ENCODE assay signal across 8 cellular contexts in the genomic region with DNA sequence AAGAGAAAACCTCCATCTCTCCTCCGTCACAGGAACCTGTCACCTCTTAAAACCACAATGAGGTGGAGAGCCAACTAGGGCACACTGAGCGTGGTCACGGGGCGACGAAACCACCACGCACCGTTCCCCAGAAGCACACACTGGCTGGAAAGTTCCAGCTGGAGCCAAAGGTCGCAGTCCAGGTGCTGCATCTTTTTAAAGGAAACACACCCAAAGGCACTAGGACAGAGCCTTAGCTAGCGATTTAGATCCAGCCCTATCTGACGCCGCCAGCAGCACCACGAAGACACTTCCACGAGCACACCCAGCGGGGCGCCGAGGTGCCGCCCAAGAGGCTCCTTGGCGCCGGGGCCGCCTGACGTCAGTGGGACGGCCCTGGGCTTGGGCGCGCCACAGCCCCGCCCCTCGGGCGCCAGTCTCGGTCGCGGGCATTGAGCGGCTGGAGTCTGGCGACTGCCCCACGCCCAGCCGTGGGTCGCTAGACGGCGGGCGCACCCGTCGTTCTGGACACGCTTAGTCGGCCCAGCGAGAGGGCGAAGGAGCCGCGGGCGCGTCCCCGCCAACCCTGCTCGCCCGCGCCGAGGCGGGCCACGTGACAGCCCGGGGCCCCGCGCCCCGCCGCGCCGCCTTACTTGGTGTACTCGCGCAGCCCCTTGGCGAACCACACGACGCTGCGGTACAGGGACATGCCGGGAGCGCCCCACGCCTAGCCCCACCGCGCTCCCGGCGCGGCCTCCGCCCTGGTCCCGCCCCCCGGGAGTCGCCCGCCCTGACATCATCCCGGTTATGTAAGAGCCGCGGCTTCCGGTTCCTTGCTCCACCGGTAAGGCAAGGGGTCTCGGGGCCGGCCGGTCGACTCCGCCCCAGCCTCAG. TPM values are rescaled to one million over a fixed set of nuclear protein-coding genes. Genes with fewer than 3 reads are reported as not detected.
A peak's percentile ranks its signal among the peaks of the same experiment; 100 is the strongest.
DNase-seq lines count a peak whose midpoint lies in the region; ATAC-seq and TF ChIP-seq lines count a peak whose summit lies in the region.

A gene with protein sequence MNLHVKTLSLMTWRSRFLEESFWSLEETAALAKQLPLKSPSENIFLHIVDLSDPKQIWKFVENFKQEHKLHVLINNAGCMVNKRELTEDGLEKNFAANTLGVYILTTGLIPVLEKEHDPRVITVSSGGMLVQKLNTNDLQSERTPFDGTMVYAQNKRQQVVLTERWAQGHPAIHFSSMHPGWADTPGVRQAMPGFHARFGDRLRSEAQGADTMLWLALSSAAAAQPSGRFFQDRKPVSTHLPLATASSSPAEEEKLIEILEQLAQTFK (minus strand): TSS at position 742 of the 873 bp plus-strand sequence. CDS start 4,504 bp downstream, outside the sequence.

- H3K4me3 ChIP-seq in HL-60 (replicated peaks; ENCODE audit: insufficient read depth, low read length) (peak within 1 kb of the TSS; percentile 59), OCI-LY3 (ENCODE audit: low read length) (peak within 1 kb of the TSS; percentile 81)

- peak within 1 kb of the TSS; percentile 32; the same call in 1 of the 2 replicates for H2AFZ ChIP-seq in OCI-LY3 (ENCODE audit: low read depth, low read length)

- peak within 1 kb of the TSS; percentile 89 for H3K4me2 ChIP-seq in OCI-LY3 (ENCODE audit: low read length)

- peak; percentile 94 for DNase-seq in D341Med (ENCODE audit: low spot score)
- peak; percentile 78 to 85 for DNase-seq in HL-60 (ENCODE audit: low read depth in 1 of 2, low spot score in 1 of 2)
- peak; percentile 80 for DNase-seq in activated T-cell treated with anti-CD3 and anti-CD28 coated beads for 4 hours
- DNase-seq in epithelial cell of prostate (ENCODE audit: low read depth, low spot score): no peak
- DNase-seq in mucosa of gallbladder (ENCODE audit: low spot score): peak; percentile 92
- peak; percentile 60 to 72 for DNase-seq in stimulated activated CD8-positive, alpha-beta memory T cell treated with anti-CD3 and anti-CD28 coated beads, Interleukin-4, amount 100 ng/mL, for 4 hours (ENCODE audit: low read depth in 2 of 2, low spot score in 1 of 2)

- no peaks in the 10 kb centered on the region for H3K9me3 ChIP-seq in OCI-LY3 (ENCODE audit: insufficient read depth, low read length)

- peaks cover 7% of the 10 kb centered on the region for H3K36me3 ChIP-seq in OCI-LY3 (replicated peaks; ENCODE audit: low read depth, low read length)

- TF ChIP-seq CTCF in HL-60 (IDR thresholded peaks at IDR 0.05; ENCODE audit: insufficient read depth, low read length) (no peak), OCI-LY3 (IDR thresholded peaks at IDR 0.05; ENCODE audit: low read depth, low read length) (0 out of 2 replicates have a peak, but pooled peaks have one; percentile 9)

- H4K20me1 ChIP-seq in OCI-LY3 (ENCODE audit: insufficient read depth, low read length): no peaks in the 10 kb centered on the region

- peak; percentile 81 for ATAC-seq in GM19467 (IDR thresholded peaks at IDR 0.05; ENCODE audit: unreplicated experiment)

- H3K27me3 ChIP-seq in HL-60 (ENCODE audit: insufficient read depth, poor library complexity, severe bottlenecking): no peaks in the 10 kb centered on the region
- no peaks in the 10 kb centered on the region for H3K27me3 ChIP-seq in OCI-LY3 (ENCODE audit: low read depth, low read length)

- peaks cover 15% of the 10 kb centered on the region for H3K79me2 ChIP-seq in OCI-LY3 (ENCODE audit: low read length)

- H3K27ac ChIP-seq in HL-60 (replicated peaks): peak within 1 kb of the TSS; percentile 61
- H3K27ac ChIP-seq in OCI-LY3 (ENCODE audit: low read length): peak within 1 kb of the TSS; percentile 78
- H3K27ac ChIP-seq in epithelial cell of prostate: peak within 1 kb of the TSS; percentile 92

- H3K9ac ChIP-seq in OCI-LY3 (ENCODE audit: low read length): peak within 1 kb of the TSS; percentile 78

- H3K4me1 ChIP-seq in OCI-LY3 (ENCODE audit: low read length): peaks cover 36% of the 10 kb centered on the region

RNA-seq across cellular contexts. Expression of the gene that starts here (rescaled TPM):
- total RNA-seq in mucosa of gallbladder: 12.3 TPM
